In genomic region chr19:40433391-40434216, GRCh38 we compare ENCODE assay signal across 1 cellular context.
A peak's percentile ranks its signal among the peaks of the same experiment; 100 is the strongest.
TF ChIP-seq lines count a peak whose summit lies in the region.

No MANE protein-coding gene starts in this region.

TF ChIP-seq in K562, 482 proteins besides CTCF, POLR2A, EP300 and RAD21 (continued from another document and continues in another):
- TF ChIP-seq MGA (IDR thresholded peaks at IDR 0.05): peak; percentile 51; the same call in 1 of the 2 replicates
- TF ChIP-seq NR2F6 (CRISPR knock-in tag; IDR thresholded peaks at IDR 0.05): no peak
- TF ChIP-seq EZH2 (IDR thresholded peaks at IDR 0.05; ENCODE audit: borderline replicate concordance, low read depth, low read length): no peak
- no peak for TF ChIP-seq SIRT6 (IDR thresholded peaks at IDR 0.05; ENCODE audit: low read depth, low read length)
- TF ChIP-seq ZNF134 (CRISPR knock-in tag; conservative IDR thresholded peaks at IDR 0.05): no peak
- TF ChIP-seq USF1 (CRISPR knock-in tag; IDR thresholded peaks at IDR 0.05): no peak
- no peak for TF ChIP-seq ZEB2 (IDR thresholded peaks at IDR 0.05)
- TF ChIP-seq, protein P1, sequence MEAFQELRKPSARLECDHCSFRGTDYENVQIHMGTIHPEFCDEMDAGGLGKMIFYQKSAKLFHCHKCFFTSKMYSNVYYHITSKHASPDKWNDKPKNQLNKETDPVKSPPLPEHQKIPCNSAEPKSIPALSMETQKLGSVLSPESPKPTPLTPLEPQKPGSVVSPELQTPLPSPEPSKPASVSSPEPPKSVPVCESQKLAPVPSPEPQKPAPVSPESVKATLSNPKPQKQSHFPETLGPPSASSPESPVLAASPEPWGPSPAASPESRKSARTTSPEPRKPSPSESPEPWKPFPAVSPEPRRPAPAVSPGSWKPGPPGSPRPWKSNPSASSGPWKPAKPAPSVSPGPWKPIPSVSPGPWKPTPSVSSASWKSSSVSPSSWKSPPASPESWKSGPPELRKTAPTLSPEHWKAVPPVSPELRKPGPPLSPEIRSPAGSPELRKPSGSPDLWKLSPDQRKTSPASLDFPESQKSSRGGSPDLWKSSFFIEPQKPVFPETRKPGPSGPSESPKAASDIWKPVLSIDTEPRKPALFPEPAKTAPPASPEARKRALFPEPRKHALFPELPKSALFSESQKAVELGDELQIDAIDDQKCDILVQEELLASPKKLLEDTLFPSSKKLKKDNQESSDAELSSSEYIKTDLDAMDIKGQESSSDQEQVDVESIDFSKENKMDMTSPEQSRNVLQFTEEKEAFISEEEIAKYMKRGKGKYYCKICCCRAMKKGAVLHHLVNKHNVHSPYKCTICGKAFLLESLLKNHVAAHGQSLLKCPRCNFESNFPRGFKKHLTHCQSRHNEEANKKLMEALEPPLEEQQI (IDR thresholded peaks at IDR 0.05): no peak
- no peak for TF ChIP-seq TSHZ1 (CRISPR knock-in tag; IDR thresholded peaks at IDR 0.05)
- peak; percentile 42; the same call in 1 of the 2 replicates for TF ChIP-seq ZKSCAN1 (IDR thresholded peaks at IDR 0.05; ENCODE audit: low read depth, low read length)
- 0 out of 2 replicates have a peak, but pooled peaks have one; percentile 18 for TF ChIP-seq SAFB (IDR thresholded peaks at IDR 0.05; ENCODE audit: borderline replicate concordance, low read depth, low read length)
- TF ChIP-seq ELF4 (CRISPR knock-in tag; IDR thresholded peaks at IDR 0.05): 0 out of 2 replicates have a peak, but pooled peaks have one; percentile 24
- TF ChIP-seq, protein P2, sequence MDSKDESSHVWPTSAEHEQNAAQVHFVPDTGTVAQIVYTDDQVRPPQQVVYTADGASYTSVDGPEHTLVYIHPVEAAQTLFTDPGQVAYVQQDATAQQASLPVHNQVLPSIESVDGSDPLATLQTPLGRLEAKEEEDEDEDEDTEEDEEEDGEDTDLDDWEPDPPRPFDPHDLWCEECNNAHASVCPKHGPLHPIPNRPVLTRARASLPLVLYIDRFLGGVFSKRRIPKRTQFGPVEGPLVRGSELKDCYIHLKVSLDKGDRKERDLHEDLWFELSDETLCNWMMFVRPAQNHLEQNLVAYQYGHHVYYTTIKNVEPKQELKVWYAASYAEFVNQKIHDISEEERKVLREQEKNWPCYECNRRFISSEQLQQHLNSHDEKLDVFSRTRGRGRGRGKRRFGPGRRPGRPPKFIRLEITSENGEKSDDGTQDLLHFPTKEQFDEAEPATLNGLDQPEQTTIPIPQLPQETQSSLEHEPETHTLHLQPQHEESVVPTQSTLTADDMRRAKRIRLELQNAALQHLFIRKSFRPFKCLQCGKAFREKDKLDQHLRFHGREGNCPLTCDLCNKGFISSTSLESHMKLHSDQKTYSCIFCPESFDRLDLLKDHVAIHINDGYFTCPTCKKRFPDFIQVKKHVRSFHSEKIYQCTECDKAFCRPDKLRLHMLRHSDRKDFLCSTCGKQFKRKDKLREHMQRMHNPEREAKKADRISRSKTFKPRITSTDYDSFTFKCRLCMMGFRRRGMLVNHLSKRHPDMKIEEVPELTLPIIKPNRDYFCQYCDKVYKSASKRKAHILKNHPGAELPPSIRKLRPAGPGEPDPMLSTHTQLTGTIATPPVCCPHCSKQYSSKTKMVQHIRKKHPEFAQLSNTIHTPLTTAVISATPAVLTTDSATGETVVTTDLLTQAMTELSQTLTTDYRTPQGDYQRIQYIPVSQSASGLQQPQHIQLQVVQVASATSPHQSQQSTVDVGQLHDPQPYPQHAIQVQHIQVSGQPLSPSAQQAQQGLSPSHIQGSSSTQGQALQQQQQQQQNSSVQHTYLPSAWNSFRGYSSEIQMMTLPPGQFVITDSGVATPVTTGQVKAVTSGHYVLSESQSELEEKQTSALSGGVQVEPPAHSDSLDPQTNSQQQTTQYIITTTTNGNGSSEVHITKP (IDR thresholded peaks at IDR 0.05; ENCODE audit: partially characterized antibody): peak; percentile 33
- no peak for TF ChIP-seq CEBPG (CRISPR knock-in tag; IDR thresholded peaks at IDR 0.05)
- no peak for TF ChIP-seq CEBPG (tag; conservative IDR thresholded peaks at IDR 0.05 in 1 of 2, IDR thresholded peaks at IDR 0.05 in 1 of 2)
- TF ChIP-seq, protein P3, sequence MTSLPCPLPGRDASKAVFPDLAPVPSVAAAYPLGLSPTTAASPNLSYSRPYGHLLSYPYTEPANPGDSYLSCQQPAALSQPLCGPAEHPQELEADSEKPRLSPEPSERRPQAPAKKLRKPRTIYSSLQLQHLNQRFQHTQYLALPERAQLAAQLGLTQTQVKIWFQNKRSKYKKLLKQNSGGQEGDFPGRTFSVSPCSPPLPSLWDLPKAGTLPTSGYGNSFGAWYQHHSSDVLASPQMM (CRISPR knock-in tag; IDR thresholded peaks at IDR 0.05): no peak
- peak; percentile 62; the same call in 1 of the 2 replicates for TF ChIP-seq ZNF583 (CRISPR knock-in tag; IDR thresholded peaks at IDR 0.05)
- TF ChIP-seq CREBBP (IDR thresholded peaks at IDR 0.05; ENCODE audit: low read depth, low read length): no peak
- peak; percentile 98 for TF ChIP-seq VEZF1 (CRISPR knock-in tag; IDR thresholded peaks at IDR 0.05)
- TF ChIP-seq ZNF766 (CRISPR knock-in tag; conservative IDR thresholded peaks at IDR 0.05): no peak; the same call in 1 of the 2 replicates
- no peak for TF ChIP-seq KLF16 (IDR thresholded peaks at IDR 0.05)
- TF ChIP-seq ZNF436 (CRISPR knock-in tag; IDR thresholded peaks at IDR 0.05): no peak
- peak in 1 of 2 experiments; percentile 85; a peak in 2 of 4 replicates for TF ChIP-seq ZNF639 (CRISPR knock-in tag; conservative IDR thresholded peaks at IDR 0.05 in 1 of 2, IDR thresholded peaks at IDR 0.05 in 1 of 2)
- no peak for TF ChIP-seq SRSF3 (IDR thresholded peaks at IDR 0.05; ENCODE audit: insufficient read depth, low read length)
- TF ChIP-seq ZNF445 (CRISPR knock-in tag; IDR thresholded peaks at IDR 0.05; ENCODE audit: low read depth): no peak
- no peak for TF ChIP-seq ZNF77 (CRISPR knock-in tag; IDR thresholded peaks at IDR 0.05)
